11 cellular contexts compared by ENCODE assay signal in the genomic region with DNA sequence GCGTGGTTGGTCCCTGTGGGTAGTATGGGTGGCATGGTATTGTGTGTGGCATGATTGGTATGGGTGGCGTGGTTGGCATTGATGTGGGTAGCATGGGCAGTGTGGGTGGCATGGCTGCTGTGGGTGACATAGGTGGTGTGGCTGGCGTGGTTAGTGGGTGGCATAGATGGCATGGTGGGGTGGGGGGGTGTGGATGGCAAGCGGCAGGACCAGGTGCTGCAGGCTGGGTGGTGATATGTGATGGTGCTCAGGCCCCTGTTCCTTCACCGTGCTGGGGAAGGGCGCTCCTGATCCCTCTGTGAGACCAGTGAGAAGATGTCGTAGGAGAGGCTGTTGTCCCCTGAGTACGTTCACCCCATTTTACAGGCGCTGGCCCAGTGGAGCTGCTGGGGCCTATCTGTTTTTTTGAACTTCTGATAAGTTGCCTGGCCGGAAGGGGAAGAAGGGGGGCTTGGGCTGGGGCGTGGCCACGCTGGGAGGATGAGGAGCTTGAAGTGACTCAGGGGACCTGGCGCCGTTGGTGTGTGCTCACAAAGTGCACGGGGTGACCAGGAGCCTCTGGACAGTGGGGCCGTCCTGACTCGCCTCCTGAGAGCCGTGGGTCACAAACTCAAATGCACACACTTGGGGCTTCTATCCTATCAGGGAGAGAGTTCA. TPM values are rescaled to one million over a fixed set of nuclear protein-coding genes. Genes with fewer than 3 reads are reported as not detected.
DNase-seq lines count a peak whose midpoint lies in the region; ATAC-seq, FAIRE-seq and TF ChIP-seq lines count a peak whose summit lies in the region.
"Had no signal": no experiment of that assay in that cellular context is flagged by ENCODE, and none has a peak within 500 bp of the region (broad histone marks: within the 10 kb centered on the region; RNA-seq: fewer than 3 reads in every experiment).

No MANE protein-coding gene starts in this region.

- intact Hi-C loops in CD4-positive, alpha-beta T cell (cut with DNase I, micrococcal nuclease): loop anchor here in 1 of 2 experiments (5.0 kb wide), 1 partner anchor 98 kb away; no protein-coding TSS in a partner anchor
- intact Hi-C loops in lower lobe of right lung (cut with DNase I): no loop called here

- no peak overlapping the region for H3K27ac ChIP-seq in CD4-positive, alpha-beta T cell (ENCODE audit: low read depth, low read length)
- H3K27ac ChIP-seq in lower lobe of right lung: peak overlapping the region; percentile 27

- H3K27me3 ChIP-seq in CD4-positive, alpha-beta T cell (ENCODE audit: control insufficient read depth, insufficient read depth, low read length): no peaks in the 10 kb centered on the region
- H3K27me3 ChIP-seq in lower lobe of right lung (ENCODE audit: low read depth): no peaks in the 10 kb centered on the region

- H3K9me3 Mint-ChIP-seq in CD4-positive, alpha-beta T cell: no peaks in the 10 kb centered on the region

- no peaks in the 10 kb centered on the region for H3K9me3 ChIP-seq in CD4-positive, alpha-beta T cell (ENCODE audit: control insufficient read depth, low read length)
- no peaks in the 10 kb centered on the region for H3K9me3 ChIP-seq in lower lobe of right lung

- peak; percentile 63 for ATAC-seq in CD4-positive, alpha-beta T cell (ENCODE audit: poor library complexity)
- ATAC-seq in lower lobe of right lung: peak; percentile 51 to 52

- POLR2A ChIA-PET in CD4-positive, alpha-beta T cell (lab: Charles Lee): interaction anchor here (1.0 to 1.6 kb wide), 2 partner anchors 13 to 15 kb away, joined by 4 to 7 read pairs; no protein-coding TSS in a partner anchor

- DNase-seq in CD4-positive, alpha-beta T cell: peak in 8 of 10 experiments; percentile 30 to 67 (median 51)
- DNase-seq in HUDEP-2 (lab: John Stamatoyannopoulos, UW; ENCODE audit: unreplicated experiment in 76 of 76) (peak in 61 of 76 experiments; percentile 6 to 74 (median 47)), lower lobe of right lung (peak; percentile 79), NCI-H510A (lab: John Stamatoyannopoulos, UW) (no peak), AG08395 (ENCODE audit: low spot score) (no peak), NCI-H82 treated with DMSO at 0.1 percent for 48 hours (lab: John Stamatoyannopoulos, UW; ENCODE audit: unreplicated experiment) (no peak), RCC 7860 (ENCODE audit: low spot score) (no peak)
- DNase-seq in activated effector memory CD4-positive, alpha-beta T cell treated with Interleukin-2 at 50 U/mL for 16 hours: peak; percentile 25
- DNase-seq: DMS79, kidney glomerular epithelial cell, NCI-H526 treated with DMSO at 0.1 percent for 48 hours had no signal

- H3K4me3 Mint-ChIP-seq in CD4-positive, alpha-beta T cell: no peak overlapping the region

- no peak for FAIRE-seq in RCC 7860 (lab: Jason Lieb, UNC)

- no peaks in the 10 kb centered on the region for H3K27me3 Mint-ChIP-seq in CD4-positive, alpha-beta T cell

- no peak for TF ChIP-seq CTCF in CD4-positive, alpha-beta T cell (IDR thresholded peaks at IDR 0.05)
- TF ChIP-seq CTCF in lower lobe of right lung (IDR thresholded peaks at IDR 0.05): no peak

- H3K36me3 ChIP-seq in lower lobe of right lung: no peaks in the 10 kb centered on the region

- no peak overlapping the region for H3K27ac Mint-ChIP-seq in CD4-positive, alpha-beta T cell

- CTCF ChIA-PET in CD4-positive, alpha-beta T cell (lab: Charles Lee): no interaction called here

- peaks cover 30% of the 10 kb centered on the region for H3K4me1 Mint-ChIP-seq in CD4-positive, alpha-beta T cell (ENCODE audit: low read depth)

- no peaks in the 10 kb centered on the region for H3K36me3 Mint-ChIP-seq in CD4-positive, alpha-beta T cell (ENCODE audit: low read depth)

- H3K4me3 ChIP-seq in lower lobe of right lung: no peak overlapping the region

- H3K4me1 ChIP-seq in lower lobe of right lung: peaks cover 37% of the 10 kb centered on the region

RNA-seq across cellular contexts. Expression of a gene that starts 17.5 kb away (rescaled TPM):
- 10 to 100 TPM; 22.0 to 24.8 TPM for total RNA-seq in CD4-positive, alpha-beta T cell
- total RNA-seq in lower lobe of right lung: 34.1 TPM

Comparison
In these comparisons a context has a peak if more than half of its experiments do, and no peak if none do; other contexts are left out.
1. DNase-seq: peak in CD4-positive, alpha-beta T cell (8 of 10), HUDEP-2 (61 of 76), activated effector memory CD4-positive, alpha-beta T cell treated with Interleukin-2 at 50 U/mL for 16 hours (single experiment) and lower lobe of right lung (single experiment); none in NCI-H510A (single experiment), AG08395 (single experiment), NCI-H82 treated with DMSO at 0.1 percent for 48 hours (single experiment) and RCC 7860 (single experiment).